33 cellular contexts compared by ENCODE assay signal in genomic region chr1:114618606-114619005, GRCh38.
"Had no signal": no experiment of that assay in that cellular context is flagged by ENCODE, and none has a peak within 500 bp of the region (broad histone marks: within the 10 kb centered on the region; RNA-seq: fewer than 3 reads in every experiment).

No MANE protein-coding gene starts in this region.

- H3K27me3 ChIP-seq: brain microvascular endothelial cell, SJCRH30 had no signal

- H3K36me3 ChIP-seq: brain microvascular endothelial cell, SJCRH30, WERI-Rb-1 had no signal

- ATAC-seq: activated CD8-positive, alpha-beta T cell treated with anti-CD3 and anti-CD28 coated beads for 36 hours; activated T-cell treated with anti-CD3 and anti-CD28 coated beads, Interleukin-2, amount 50 U/mL, for 72 hours; activated T-helper 17 cell treated with anti-CD3 and anti-CD28 coated beads, Interleukin-2, amount 50 U/mL, for 72 hours had no signal

- FAIRE-seq: RCC 7860 had no signal

- H3K9me3 ChIP-seq: SJCRH30 had no signal

- H3K4me3 ChIP-seq: PC-9, SJCRH30, SK-N-MC had no signal

- DNase-seq: activated CD4-positive, alpha-beta T cell treated with anti-CD3 and anti-CD28 coated beads for 1 hour; activated CD4-positive, alpha-beta T cell treated with anti-CD3 and anti-CD28 coated beads, Interleukin-2, amount 10 ng/mL, durations not matched to agents 24 days and 14 days; activated CD4-positive, alpha-beta T cell treated with anti-CD3 and anti-CD28 coated beads, Interleukin-2, amount 50 U/mL, for 4 hours; activated CD4-positive, CD25-positive, alpha-beta regulatory T cell; activated CD8-positive, alpha-beta T cell treated with anti-CD3 and anti-CD28 coated beads for 36 hours; activated effector memory CD4-positive, alpha-beta T cell treated with anti-CD3 and anti-CD28 coated beads, Interleukin-2, amount 50 U/mL, for 16 hours; activated naive CD4-positive, alpha-beta T cell; activated naive CD4-positive, alpha-beta T cell treated with anti-CD3 and anti-CD28 coated beads, Interleukin-2, amount 50 U/mL, for 16 hours; activated naive CD8-positive, alpha-beta T cell treated with anti-CD3 and anti-CD28 coated beads for 36 hours; activated T-cell treated with anti-CD3 and anti-CD28 coated beads, Interleukin-2, amount 50 U/mL, for 1 hour; activated T-cell treated with anti-CD3 and anti-CD28 coated beads, Interleukin-2, amount 50 U/mL, for 72 hours; amniotic stem cell; aorta; brain microvascular endothelial cell; NCI-H1092 treated with DMSO at 0.1 percent for 48 hours; NCI-H1417; NCI-H187 treated with DMSO at 0.1 percent for 48 hours; NCI-H2081; NCI-H2171 treated with DMSO at 0.1 percent for 48 hours; NCI-H2227 treated with DMSO at 0.1 percent for 48 hours; NCI-H446 treated with DMSO at 0.1 percent for 48 hours; NCI-H524; NCI-H748 treated with DMSO at 0.1 percent for 48 hours; NK-92 treated with Interleukin-12 subunit alpha and Interleukin-12 subunit beta, amount 100 ng/mL, for 24 hours; PC-9; SHP77; SJCRH30; T1000; WERI-Rb-1 had no signal

- H3K4me1 ChIP-seq: SJCRH30 had no signal

- H3K9ac ChIP-seq: KMS-11 had no signal

- H3K4me2 ChIP-seq: KMS-11, PC-9 had no signal

- H2AFZ ChIP-seq: PC-9 had no signal

- H3K27ac ChIP-seq: brain microvascular endothelial cell, KMS-11, PC-9, SJCRH30, WERI-Rb-1 had no signal
